In genomic region chr9:132578367-132578932, GRCh38 we compare ENCODE assay signal across 27 cellular contexts. TPM values are rescaled to one million over a fixed set of nuclear protein-coding genes. Genes with fewer than 3 reads are reported as not detected.
A peak's percentile ranks its signal among the peaks of the same experiment; 100 is the strongest.
DNase-seq lines count a peak whose midpoint lies in the region; ATAC-seq, FAIRE-seq and TF ChIP-seq lines count a peak whose summit lies in the region.
"Had no signal": no experiment of that assay in that cellular context is flagged by ENCODE, and none has a peak within 500 bp of the region (broad histone marks: within the 10 kb centered on the region; RNA-seq: fewer than 3 reads in every experiment).

No MANE protein-coding gene starts in this region.

- H2AFZ ChIP-seq in GM23338 (no peak overlapping the region), osteoblast (ENCODE audit: low read length) (no peak overlapping the region)

- H3K4me1 ChIP-seq in GM23338 (ENCODE audit: insufficient read depth) (peaks cover 24% of the 10 kb centered on the region), osteoblast (ENCODE audit: insufficient read depth, low read length) (no peaks in the 10 kb centered on the region)
- H3K4me1 ChIP-seq: SJSA1 had no signal

- no peak overlapping the region for H3K4me3 Mint-ChIP-seq in activated CD8-positive, alpha-beta memory T cell treated with anti-CD3 and anti-CD28 coated beads, Interleukin-2, amount 10 ng/mL, durations not matched to agents 7 days and 5 days
- H3K4me3 Mint-ChIP-seq in GM23338 (no peak overlapping the region; the same call in 2 of the 3 replicates), glutamatergic neuron (ENCODE audit: unreplicated experiment) (peak overlapping the region; percentile 59), CD14-positive monocyte (peak overlapping the region in 1 of 2 donors; percentile 84)
- H3K4me3 Mint-ChIP-seq in activated T-cell treated with anti-CD3 and anti-CD28 coated beads, Interleukin-2, amount 50 U/mL, for 4 hours = no peak overlapping the region

- CTCF ChIA-PET in activated CD8-positive, alpha-beta memory T cell treated with anti-CD3 and anti-CD28 coated beads, Interleukin-2, amount 10 ng/mL, durations not matched to agents 7 days and 5 days (lab: Charles Lee) = interaction anchor here (1.1 to 7.3 kb wide), 4 partner anchors 9 to 168 kb away, joined by 4 to 59 read pairs (median 4); no protein-coding TSS in a partner anchor

- H3K27me3 Mint-ChIP-seq in activated CD8-positive, alpha-beta memory T cell treated with anti-CD3 and anti-CD28 coated beads, Interleukin-2, amount 10 ng/mL, durations not matched to agents 7 days and 5 days = peaks cover 79% of the 10 kb centered on the region
- peaks cover 87% of the 10 kb centered on the region for H3K27me3 Mint-ChIP-seq in GM23338 (ENCODE audit: insufficient read depth, low read depth, poor library complexity)
- peaks cover 25% of the 10 kb centered on the region for H3K27me3 Mint-ChIP-seq in glutamatergic neuron (ENCODE audit: unreplicated experiment)
- peaks cover 82 to 93% (median 89%) of the 10 kb centered on the region in 3 donors for H3K27me3 Mint-ChIP-seq in CD14-positive monocyte (ENCODE audit: low read depth in 3 of 3)
- peaks cover 80% of the 10 kb centered on the region for H3K27me3 Mint-ChIP-seq in activated T-cell treated with anti-CD3 and anti-CD28 coated beads, Interleukin-2, amount 50 U/mL, for 4 hours (ENCODE audit: low read depth)

- H3F3A ChIP-seq in GM23338 (replicated peaks; ENCODE audit: low read depth) = no peaks in the 10 kb centered on the region

- H3K9me2 ChIP-seq in GM23338 (ENCODE audit: insufficient read depth) = no peaks in the 10 kb centered on the region

- DNase-seq in activated CD8-positive, alpha-beta memory T cell treated with anti-CD3 and anti-CD28 coated beads, Interleukin-2, amount 10 ng/mL, durations not matched to agents 7 days and 5 days = no peak
- no peak for DNase-seq in activated CD8-positive, alpha-beta memory T cell treated with anti-CD3 and anti-CD28 coated beads, Interleukin-2, amount 50 U/mL, for 48 hours
- peak; percentile 28 for DNase-seq in GM23338 (ENCODE audit: low spot score)
- DNase-seq in glutamatergic neuron = no peak
- DNase-seq in osteoblast (ENCODE audit: insufficient read length, low spot score, missing footprints) = peak; percentile 82
- DNase-seq in D721Med (ENCODE audit: insufficient read length, low spot score) = no peak
- DNase-seq in CD14-positive monocyte (ENCODE audit: low spot score) = no peak
- no peak for DNase-seq in activated T-cell treated with anti-CD3 and anti-CD28 coated beads, Interleukin-2, amount 50 U/mL, for 4 hours
- DNase-seq: 8988T, ACHN, BE2C, Calu3, DMS153, DND-41, GOT3, HCEC 1CT, IMR-90, MM.1S, NCI-H2029, NCI-H446, NCI-H524 treated with DMSO at 0.1 percent for 48 hours, NCI-H774, PC-3 had no signal

- intact Hi-C loops in CD14-positive monocyte (cut with micrococcal nuclease) = no loop called here

- TF ChIP-seq CTCF in GM23338 (conservative IDR thresholded peaks at IDR 0.05; ENCODE audit: low read depth in 2 of 2) = no peak
- TF ChIP-seq CTCF in glutamatergic neuron (IDR thresholded peaks at IDR 0.05; ENCODE audit: partially characterized antibody, unreplicated experiment) = no peak
- TF ChIP-seq CTCF in osteoblast (IDR thresholded peaks at IDR 0.05; ENCODE audit: extremely low read depth, low read depth, low read length) = no peak
- no peak for TF ChIP-seq CTCF in D721Med (IDR thresholded peaks at IDR 0.05; ENCODE audit: insufficient read depth, missing control alignments)
- no peak for TF ChIP-seq CTCF in CD14-positive monocyte (IDR thresholded peaks at IDR 0.05)

- peak overlapping the region; percentile 48 for H3K27ac Mint-ChIP-seq in activated CD8-positive, alpha-beta memory T cell treated with anti-CD3 and anti-CD28 coated beads, Interleukin-2, amount 10 ng/mL, durations not matched to agents 7 days and 5 days
- H3K27ac Mint-ChIP-seq in GM23338 (no peak overlapping the region), glutamatergic neuron (ENCODE audit: unreplicated experiment) (no peak overlapping the region), CD14-positive monocyte (no peak overlapping the region)

- no peak for ATAC-seq in activated CD8-positive, alpha-beta memory T cell treated with anti-CD3 and anti-CD28 coated beads, Interleukin-2, amount 10 ng/mL, durations not matched to agents 7 days and 5 days
- ATAC-seq in GM23338 = no peak
- ATAC-seq in activated T-cell treated with anti-CD3 and anti-CD28 coated beads, Interleukin-2, amount 50 U/mL, for 4 hours = no peak
- ATAC-seq: PC-3, Right ventricle myocardium inferior had no signal

- H3K27ac ChIP-seq in GM23338 (ENCODE audit: low read depth) (no peak overlapping the region), osteoblast (ENCODE audit: low read depth, low read length) (no peak overlapping the region)
- H3K27ac ChIP-seq: KMS-11, SJSA1 had no signal

- H3K27me3 ChIP-seq in GM23338 (ENCODE audit: insufficient read depth) (peaks cover 84% of the 10 kb centered on the region), osteoblast (ENCODE audit: insufficient read depth, low read length) (peaks cover 82% of the 10 kb centered on the region)

- H3K36me3 ChIP-seq in GM23338 (ENCODE audit: insufficient read depth) (no peaks in the 10 kb centered on the region; the same call in 1 of the 2 replicates), osteoblast (ENCODE audit: insufficient read depth, low read length) (no peaks in the 10 kb centered on the region)
- H3K36me3 ChIP-seq: BE2C, SJSA1 had no signal

- H3K36me3 Mint-ChIP-seq in activated CD8-positive, alpha-beta memory T cell treated with anti-CD3 and anti-CD28 coated beads, Interleukin-2, amount 10 ng/mL, durations not matched to agents 7 days and 5 days = no peaks in the 10 kb centered on the region
- H3K36me3 Mint-ChIP-seq in GM23338 (ENCODE audit: low read depth) = no peaks in the 10 kb centered on the region
- H3K36me3 Mint-ChIP-seq in glutamatergic neuron (ENCODE audit: unreplicated experiment) = no peaks in the 10 kb centered on the region
- H3K36me3 Mint-ChIP-seq in CD14-positive monocyte = peaks cover 2 to 6% of the 10 kb centered on the region in 2 donors
- no peaks in the 10 kb centered on the region for H3K36me3 Mint-ChIP-seq in activated T-cell treated with anti-CD3 and anti-CD28 coated beads, Interleukin-2, amount 50 U/mL, for 4 hours (ENCODE audit: insufficient read depth)

- H3K4me1 Mint-ChIP-seq in activated CD8-positive, alpha-beta memory T cell treated with anti-CD3 and anti-CD28 coated beads, Interleukin-2, amount 10 ng/mL, durations not matched to agents 7 days and 5 days = peaks cover 8% of the 10 kb centered on the region
- H3K4me1 Mint-ChIP-seq in GM23338 = peaks cover 13% of the 10 kb centered on the region
- H3K4me1 Mint-ChIP-seq in glutamatergic neuron (ENCODE audit: low read depth, unreplicated experiment) = peaks cover 13% of the 10 kb centered on the region
- peaks cover 7% of the 10 kb centered on the region for H3K4me1 Mint-ChIP-seq in CD14-positive monocyte
- peaks cover 6% of the 10 kb centered on the region for H3K4me1 Mint-ChIP-seq in activated T-cell treated with anti-CD3 and anti-CD28 coated beads, Interleukin-2, amount 50 U/mL, for 4 hours (ENCODE audit: low read depth)

- H3K9me3 ChIP-seq in osteoblast (ENCODE audit: low read depth, low read length) = no peaks in the 10 kb centered on the region
- H3K9me3 ChIP-seq: BE2C, SJSA1 had no signal

- no peaks in the 10 kb centered on the region for H3K79me2 ChIP-seq in GM23338 (replicated peaks; ENCODE audit: insufficient read depth)
- no peaks in the 10 kb centered on the region for H3K79me2 ChIP-seq in osteoblast (ENCODE audit: insufficient read depth, low read length)

- H4K20me1 ChIP-seq in GM23338 (replicated peaks; ENCODE audit: insufficient read depth) = peaks cover 21% of the 10 kb centered on the region
- H4K20me1 ChIP-seq in osteoblast (ENCODE audit: insufficient read depth, low read length) = peaks cover 19% of the 10 kb centered on the region

- H3K9me3 Mint-ChIP-seq in activated CD8-positive, alpha-beta memory T cell treated with anti-CD3 and anti-CD28 coated beads, Interleukin-2, amount 10 ng/mL, durations not matched to agents 7 days and 5 days (ENCODE audit: low read depth) = no peaks in the 10 kb centered on the region
- H3K9me3 Mint-ChIP-seq in GM23338 (peaks cover 3% of the 10 kb centered on the region; the same call in 2 of the 3 replicates), glutamatergic neuron (ENCODE audit: unreplicated experiment) (peaks cover 12% of the 10 kb centered on the region), CD14-positive monocyte (peaks cover 0 to 26% (median 10%) of the 10 kb centered on the region in 7 donors)
- H3K9me3 Mint-ChIP-seq in activated T-cell treated with anti-CD3 and anti-CD28 coated beads, Interleukin-2, amount 50 U/mL, for 4 hours = no peaks in the 10 kb centered on the region

- FAIRE-seq in D721Med (lab: Jason Lieb, UNC) = no peak

- H3K4me3 ChIP-seq in GM23338 (no peak overlapping the region), osteoblast (ENCODE audit: insufficient read depth, low read length) (no peak overlapping the region)
- H3K4me3 ChIP-seq: SJSA1 had no signal

- no peak overlapping the region for H3K4me2 ChIP-seq in GM23338
- H3K4me2 ChIP-seq in osteoblast (ENCODE audit: insufficient read depth, low read length) = no peak overlapping the region
- H3K4me2 ChIP-seq: KMS-11 had no signal

TF ChIP-seq in GM23338, 12 proteins besides CTCF, POLR2A, EP300 and RAD21 (continues in another document):
- no peak for TF ChIP-seq CREB1 (CRISPR knock-in tag; IDR thresholded peaks at IDR 0.05; ENCODE audit: low read depth)
- no peak for TF ChIP-seq NANOG (IDR thresholded peaks at IDR 0.05; ENCODE audit: borderline replicate concordance)
- no peak for TF ChIP-seq ETS1 (IDR thresholded peaks at IDR 0.05)
- peak; percentile 38 for TF ChIP-seq EZH2 (IDR thresholded peaks at IDR 0.05; ENCODE audit: low read depth, unreplicated experiment)
- TF ChIP-seq JUNB (IDR thresholded peaks at IDR 0.05; ENCODE audit: unreplicated experiment) = no peak
- TF ChIP-seq ZNF331 (CRISPR knock-in tag; IDR thresholded peaks at IDR 0.05; ENCODE audit: low read depth) = no peak

RNA-seq across cellular contexts. Expression of gene BARHL1, which starts 4.0 kb away (rescaled TPM):
- total RNA-seq in activated CD8-positive, alpha-beta memory T cell treated with anti-CD3 and anti-CD28 coated beads, Interleukin-2, amount 10 ng/mL, durations not matched to agents 7 days and 5 days = not detected
- total RNA-seq in GM23338 (2014; rRNA removed; shearing (Covaris generic)) = not detected in 2 replicates
- polyA plus RNA-seq in GM23338 (2016; fragmentation: Nextera tagmentation; extraction: Ambion mirVana) (not detected in 2 replicates), CD14-positive monocyte (not detected)
- total RNA-seq in glutamatergic neuron (ENCODE audit: unreplicated experiment) (not detected), osteoblast (not detected in 2 replicates)
- total RNA-seq in activated T-cell treated with anti-CD3 and anti-CD28 coated beads, Interleukin-2, amount 50 U/mL, for 4 hours = not detected
- total RNA-seq: Calu3, IMR-90, PC-3, Right ventricle myocardium inferior, RPMI7951, SJSA1 had no signal
- polyA plus RNA-seq: IMR-90 had no signal

Comparison
In these comparisons a context has a peak if more than half of its experiments do, and no peak if none do; other contexts are left out.
1. DNase-seq: peak in GM23338 (single experiment) and osteoblast (single experiment); none in activated CD8-positive, alpha-beta memory T cell treated with anti-CD3 and anti-CD28 coated beads, Interleukin-2, amount 10 ng/mL, durations not matched to agents 7 days and 5 days (single experiment), activated CD8-positive, alpha-beta memory T cell treated with anti-CD3 and anti-CD28 coated beads, Interleukin-2, amount 50 U/mL, for 48 hours (single experiment), glutamatergic neuron (single experiment), D721Med (single experiment), CD14-positive monocyte (single experiment) and activated T-cell treated with anti-CD3 and anti-CD28 coated beads, Interleukin-2, amount 50 U/mL, for 4 hours (single experiment).